In genomic region chr4:40992472-40993298, GRCh38 we compare ENCODE assay signal across 8 cellular contexts.
A peak's percentile ranks its signal among the peaks of the same experiment; 100 is the strongest.
DNase-seq lines count a peak whose midpoint lies in the region; ATAC-seq lines count a peak whose summit lies in the region.

No MANE protein-coding gene starts in this region.

- peak; percentile 5 for DNase-seq in stimulated activated CD4-positive, alpha-beta T cell treated with anti-CD3 and anti-CD28 coated beads, Interleukin-1b, Interleukin-23, amount 100 ng/mL, for 48 hours
- no peak for DNase-seq in stimulated activated CD4-positive, alpha-beta T cell treated with anti-CD3 and anti-CD28 coated beads, Interleukin-4, amount 100 ng/mL, for 4 hours
- DNase-seq in SIG-M5 treated with dmso at 0.1 percent for 504 hours (lab: John Stamatoyannopoulos, UW; ENCODE audit: unreplicated experiment) (peak; percentile 74), left lobe of liver (ENCODE audit: low spot score) (no peak), cerebellar cortex (ENCODE audit: low spot score) (no peak), DMS153 treated with DMSO at 0.1 percent for 48 hours (lab: John Stamatoyannopoulos, UW; ENCODE audit: unreplicated experiment) (no peak)
- DNase-seq in stimulated activated CD4-positive, alpha-beta T cell treated with anti-CD3 and anti-CD28 coated beads, Interleukin-4, amount 100 ng/mL, for 1 hour = no peak

- ATAC-seq in HG03045 (IDR thresholded peaks at IDR 0.05; ENCODE audit: unreplicated experiment) (peak; percentile 57), left lobe of liver (peak; percentile 56)

Comparison
In these comparisons a context has a peak if more than half of its experiments do, and no peak if none do; other contexts are left out.
1. DNase-seq: peak in stimulated activated CD4-positive, alpha-beta T cell treated with anti-CD3 and anti-CD28 coated beads, Interleukin-1b, Interleukin-23, amount 100 ng/mL, for 48 hours (single experiment) and SIG-M5 treated with dmso at 0.1 percent for 504 hours (single experiment); none in stimulated activated CD4-positive, alpha-beta T cell treated with anti-CD3 and anti-CD28 coated beads, Interleukin-4, amount 100 ng/mL, for 4 hours (0 of 2), left lobe of liver (single experiment), cerebellar cortex (single experiment), DMS153 treated with DMSO at 0.1 percent for 48 hours (single experiment) and stimulated activated CD4-positive, alpha-beta T cell treated with anti-CD3 and anti-CD28 coated beads, Interleukin-4, amount 100 ng/mL, for 1 hour (single experiment).